8 cellular contexts compared by ENCODE assay signal in the genomic region with DNA sequence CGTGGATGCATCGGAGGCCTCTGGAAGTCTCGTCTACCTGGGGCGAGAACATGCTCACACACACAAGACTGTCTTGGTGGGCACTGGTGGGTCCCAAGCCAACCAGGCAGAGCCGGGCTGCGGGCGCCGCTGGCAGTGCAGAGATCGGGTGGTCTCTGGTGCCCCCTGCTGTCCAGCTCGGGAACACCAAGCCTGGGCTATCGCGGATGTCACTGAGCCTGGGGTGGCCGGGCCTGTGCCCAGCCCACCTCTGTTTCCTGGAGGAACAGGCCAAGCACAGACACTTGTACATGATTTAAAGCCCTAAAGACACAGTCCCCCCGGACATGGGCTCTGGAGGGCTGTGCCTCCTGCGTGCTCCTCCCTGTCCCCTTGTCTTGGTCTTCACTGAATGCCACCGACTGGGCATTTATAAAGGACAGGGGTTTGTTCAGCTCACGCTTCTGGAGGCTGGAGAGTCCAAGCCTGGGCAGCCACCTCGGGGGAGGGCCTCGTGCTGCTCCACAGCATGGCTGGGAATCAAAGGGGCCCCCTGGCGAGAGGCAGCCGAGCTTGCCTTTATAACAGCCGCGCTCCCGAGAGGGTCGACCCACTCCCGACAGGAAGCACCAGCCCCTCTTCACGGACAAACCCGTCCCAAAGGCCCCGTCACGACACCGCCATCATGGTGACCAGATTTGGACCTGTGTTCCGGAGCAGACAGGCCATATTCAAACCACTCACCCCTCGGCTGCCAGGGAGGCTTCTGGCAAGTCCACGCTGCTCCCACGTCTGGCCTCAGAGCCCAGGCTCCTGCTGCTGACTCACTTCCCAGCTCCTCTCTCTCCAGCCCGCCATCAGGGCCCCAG. TPM values are rescaled to one million over a fixed set of nuclear protein-coding genes. Genes with fewer than 3 reads are reported as not detected.
DNase-seq lines count a peak whose midpoint lies in the region; ATAC-seq lines count a peak whose summit lies in the region.

No MANE protein-coding gene starts in this region.

- no peak overlapping the region for H3K27ac Mint-ChIP-seq in CD4-positive, alpha-beta memory T cell
- H3K27ac Mint-ChIP-seq in activated CD4-positive, alpha-beta T cell treated with anti-CD3 and anti-CD28 coated beads for 36 hours = no peak overlapping the region
- no peak overlapping the region for H3K27ac Mint-ChIP-seq in central memory CD8-positive, alpha-beta T cell (ENCODE audit: low read depth)

- peaks cover 0 to 8% (median under 1%) of the 10 kb centered on the region in 4 donors for H3K4me1 Mint-ChIP-seq in CD4-positive, alpha-beta memory T cell
- H3K4me1 Mint-ChIP-seq in activated CD4-positive, alpha-beta T cell treated with anti-CD3 and anti-CD28 coated beads for 36 hours = no peaks in the 10 kb centered on the region
- no peaks in the 10 kb centered on the region for H3K4me1 Mint-ChIP-seq in central memory CD8-positive, alpha-beta T cell

- H3K4me1 ChIP-seq in CD4-positive, alpha-beta memory T cell (ENCODE audit: insufficient read depth, low read length) = no peaks in the 10 kb centered on the region

- H3K27ac ChIP-seq in CD4-positive, alpha-beta memory T cell (ENCODE audit: low read depth, low read length) = no peak overlapping the region

- no peak overlapping the region for H3K4me3 ChIP-seq in CD4-positive, alpha-beta memory T cell (ENCODE audit: low read length in 2 of 2)

- peak; percentile 96 for ATAC-seq in activated CD4-positive, alpha-beta T cell treated with anti-CD3 and anti-CD28 coated beads for 36 hours
- ATAC-seq in central memory CD8-positive, alpha-beta T cell (replicated peaks; ENCODE audit: extremely low read depth, poor library complexity, severe bottlenecking) = peak; percentile 86
- ATAC-seq in GM21447 (IDR thresholded peaks at IDR 0.05; ENCODE audit: unreplicated experiment) = no peak

- peak overlapping the region in 1 of 8 donors; percentile 17 for H3K4me3 Mint-ChIP-seq in CD4-positive, alpha-beta memory T cell
- no peak overlapping the region for H3K4me3 Mint-ChIP-seq in activated CD4-positive, alpha-beta T cell treated with anti-CD3 and anti-CD28 coated beads for 36 hours
- no peak overlapping the region for H3K4me3 Mint-ChIP-seq in central memory CD8-positive, alpha-beta T cell

- intact Hi-C loops in CD4-positive, alpha-beta memory T cell (cut with micrococcal nuclease) = loop anchor here (5.0 kb wide), 3 partner anchors 212 to 1422 kb away; no protein-coding TSS in a partner anchor
- intact Hi-C loops in activated CD4-positive, alpha-beta T cell treated with anti-CD3 and anti-CD28 coated beads for 36 hours (cut with DNase I, micrococcal nuclease) = loop anchor here (1.0 to 2.0 kb wide), 4 partner anchors 83 to 1109 kb away; no protein-coding TSS in a partner anchor

- peaks cover 0 to 1% (median 0%) of the 10 kb centered on the region in 8 donors for H3K9me3 Mint-ChIP-seq in CD4-positive, alpha-beta memory T cell
- peaks cover 5% of the 10 kb centered on the region for H3K9me3 Mint-ChIP-seq in activated CD4-positive, alpha-beta T cell treated with anti-CD3 and anti-CD28 coated beads for 36 hours (ENCODE audit: low read depth)
- H3K9me3 Mint-ChIP-seq in central memory CD8-positive, alpha-beta T cell = no peaks in the 10 kb centered on the region

- no peaks in the 10 kb centered on the region for H3K36me3 Mint-ChIP-seq in CD4-positive, alpha-beta memory T cell
- no peaks in the 10 kb centered on the region for H3K36me3 Mint-ChIP-seq in activated CD4-positive, alpha-beta T cell treated with anti-CD3 and anti-CD28 coated beads for 36 hours (ENCODE audit: low read depth)
- peaks cover 5% of the 10 kb centered on the region for H3K36me3 Mint-ChIP-seq in central memory CD8-positive, alpha-beta T cell (ENCODE audit: insufficient read depth)

- CTCF ChIA-PET in CD4-positive, alpha-beta memory T cell (lab: Charles Lee; ENCODE audit: partially characterized antibody) = interaction anchor here (0.9 to 8.8 kb wide), 15 partner anchors 9 to 1110 kb away, joined by 3 to 149 read pairs (median 4); no protein-coding TSS in a partner anchor
- CTCF ChIA-PET in activated CD4-positive, alpha-beta T cell treated with anti-CD3 and anti-CD28 coated beads for 36 hours (lab: Charles Lee) = interaction anchor here (0.6 to 8.1 kb wide), 14 partner anchors 8 to 1423 kb away, joined by 3 to 119 read pairs (median 4); no protein-coding TSS in a partner anchor

- peak; percentile 70 to 79 (median 74) for DNase-seq in CD4-positive, alpha-beta memory T cell
- DNase-seq in GOT3 (lab: John Stamatoyannopoulos, UW) (peak; percentile 17), NCI-H2171 (lab: John Stamatoyannopoulos, UW) (peak; percentile 17), left kidney (ENCODE audit: low read depth, low spot score) (peak; percentile 84)
- DNase-seq in activated CD4-positive, alpha-beta T cell treated with anti-CD3 and anti-CD28 coated beads for 36 hours = peak; percentile 88
- peak; percentile 73 to 87 for DNase-seq in central memory CD8-positive, alpha-beta T cell (ENCODE audit: low spot score in 2 of 2)
- DNase-seq in stimulated activated CD4-positive, alpha-beta T cell treated with anti-CD3 and anti-CD28 coated beads, Interleukin-4, amount 100 ng/mL, for 4 hours = peak; percentile 64 to 81

- H3K9me3 ChIP-seq in CD4-positive, alpha-beta memory T cell (ENCODE audit: control insufficient read depth in 1 of 2, low read length in 2 of 2) = no peaks in the 10 kb centered on the region

- H3K27me3 ChIP-seq in CD4-positive, alpha-beta memory T cell (ENCODE audit: insufficient read depth, low read length) = no peaks in the 10 kb centered on the region

- POLR2A ChIA-PET in CD4-positive, alpha-beta memory T cell (lab: Charles Lee; ENCODE audit: partially characterized antibody) = interaction anchor here (1.0 to 1.3 kb wide), 3 partner anchors 10 to 209 kb away, joined by 3 to 4 read pairs (median 3); no protein-coding TSS in a partner anchor
- POLR2A ChIA-PET in activated CD4-positive, alpha-beta T cell treated with anti-CD3 and anti-CD28 coated beads for 36 hours (lab: Charles Lee) = no interaction called here

- peaks cover 0 to 8% of the 10 kb centered on the region in 2 donors for H3K27me3 Mint-ChIP-seq in CD4-positive, alpha-beta memory T cell
- H3K27me3 Mint-ChIP-seq in activated CD4-positive, alpha-beta T cell treated with anti-CD3 and anti-CD28 coated beads for 36 hours = peaks cover 4% of the 10 kb centered on the region
- peaks cover 11% of the 10 kb centered on the region for H3K27me3 Mint-ChIP-seq in central memory CD8-positive, alpha-beta T cell

- H3K36me3 ChIP-seq in CD4-positive, alpha-beta memory T cell (ENCODE audit: insufficient read depth, low read length) = no peaks in the 10 kb centered on the region

RNA-seq across cellular contexts. Expression of a gene that starts 3.6 kb away (rescaled TPM):
- not detected for total RNA-seq in CD4-positive, alpha-beta memory T cell
- polyA plus RNA-seq in CD4-positive, alpha-beta memory T cell = not detected
- not detected for total RNA-seq in activated CD4-positive, alpha-beta T cell treated with anti-CD3 and anti-CD28 coated beads for 36 hours

RNA-seq across cellular contexts. Expression of a gene that starts 7.9 kb away (rescaled TPM):
- total RNA-seq in CD4-positive, alpha-beta memory T cell = 10 to 100 TPM; 82.2 to 82.5 TPM
- polyA plus RNA-seq in CD4-positive, alpha-beta memory T cell = 100 to 1,000 TPM; 308 to 335 TPM
- 10 to 100 TPM; 62.6 to 92.1 TPM for total RNA-seq in activated CD4-positive, alpha-beta T cell treated with anti-CD3 and anti-CD28 coated beads for 36 hours

Comparison
In these comparisons a context has a peak if more than half of its experiments do, and no peak if none do; other contexts are left out.
1. DNase-seq: peak in every context shown above with its lines; median percentile 88 in activated CD4-positive, alpha-beta T cell treated with anti-CD3 and anti-CD28 coated beads for 36 hours; 84 in left kidney; 80 in central memory CD8-positive, alpha-beta T cell; 74 in CD4-positive, alpha-beta memory T cell; 72 in stimulated activated CD4-positive, alpha-beta T cell treated with anti-CD3 and anti-CD28 coated beads, Interleukin-4, amount 100 ng/mL, for 4 hours; 17 in GOT3; 17 in NCI-H2171.